Comparison of ENCODE assay signal across 17 cellular contexts in the genomic region with DNA sequence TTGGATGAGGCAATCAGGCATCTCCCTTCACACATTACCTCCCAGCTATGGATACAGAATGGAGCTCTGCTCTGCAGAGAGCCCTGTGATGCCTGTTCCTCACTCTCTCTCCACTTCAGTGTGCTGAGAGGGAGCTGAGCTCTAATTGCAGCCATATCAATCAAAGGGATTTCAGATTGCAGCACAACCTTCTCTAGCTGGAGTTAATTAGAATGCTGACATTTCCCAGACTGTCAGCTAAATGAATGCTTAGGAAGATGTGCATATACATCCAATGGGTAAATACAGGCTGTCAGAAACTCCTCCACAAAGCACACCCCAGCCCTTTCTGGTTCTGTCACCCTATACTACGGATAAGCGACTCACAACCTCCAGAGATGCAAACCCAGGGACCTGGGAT.
DNase-seq lines count a peak whose midpoint lies in the region; ATAC-seq and TF ChIP-seq lines count a peak whose summit lies in the region.
"Had no signal": no experiment of that assay in that cellular context is flagged by ENCODE, and none has a peak within 500 bp of the region (broad histone marks: within the 10 kb centered on the region; RNA-seq: fewer than 3 reads in every experiment).

No MANE protein-coding gene starts in this region.

- H4K20me1 ChIP-seq in SK-N-SH (ENCODE audit: insufficient read depth): no peaks in the 10 kb centered on the region

- H3K56ac ChIP-seq in mesendoderm (ENCODE audit: low read length): no peak overlapping the region

- no peaks in the 10 kb centered on the region for H3F3A ChIP-seq in SK-N-SH (replicated peaks; ENCODE audit: insufficient read depth)

- TF ChIP-seq EP300 in SK-N-SH (IDR thresholded peaks at IDR 0.05; ENCODE audit: borderline replicate concordance in 1 of 2, low read depth in 1 of 2, low read length in 1 of 2): peak in 1 of 2 experiments; percentile 92; a peak in 2 of 4 replicates

- no peak overlapping the region for H2AK5ac ChIP-seq in mesendoderm (ENCODE audit: low read length)

- H3K23ac ChIP-seq in mesendoderm (ENCODE audit: low read length): no peak overlapping the region

- CTCF ChIA-PET in SK-N-SH (lab: Yijun Ruan, JAX): interaction anchor here (0.8 to 1.5 kb wide), 6 partner anchors 35 to 141 kb away, joined by 3 to 6 read pairs (median 3); no protein-coding TSS in a partner anchor

- H2BK120ac ChIP-seq in mesendoderm (ENCODE audit: low read depth, low read length): no peak overlapping the region

- peak overlapping the region in 1 of 2 experiments; percentile 96; a peak in 2 of 4 replicates for H3K27ac ChIP-seq in SK-N-SH (ENCODE audit: low read depth in 2 of 2, low read length in 1 of 2)
- H3K27ac ChIP-seq in mesendoderm (ENCODE audit: low read depth, low read length): no peak overlapping the region
- H3K27ac ChIP-seq: A549, HL-60 had no signal

- TF ChIP-seq CTCF in SK-N-SH (IDR thresholded peaks at IDR 0.05): no peak

- H3K36me3 ChIP-seq in SK-N-SH (replicated peaks in 1 of 2; ENCODE audit: control insufficient read depth in 1 of 2, insufficient read depth in 2 of 2, low read length in 1 of 2): no peaks in the 10 kb centered on the region
- H3K36me3 ChIP-seq in mesendoderm (ENCODE audit: control insufficient read depth, insufficient read depth, low read length): no peaks in the 10 kb centered on the region

- no peaks in the 10 kb centered on the region for H3K9me2 ChIP-seq in SK-N-SH

- H3K4me1 ChIP-seq in SK-N-SH (ENCODE audit: control insufficient read depth in 1 of 2, insufficient read depth in 2 of 2, low read depth in 1 of 2, low read length in 1 of 2) (peaks cover 0 to 24% of the 10 kb centered on the region in 2 experiments; a peak in 2 of 4 replicates), mesendoderm (ENCODE audit: control insufficient read depth, low read depth, low read length) (no peaks in the 10 kb centered on the region)
- H3K4me1 ChIP-seq: A549 had no signal

- no peak overlapping the region for H3K18ac ChIP-seq in mesendoderm (ENCODE audit: low read length)

- H2BK15ac ChIP-seq in mesendoderm (replicated peaks; ENCODE audit: low read depth): no peak overlapping the region

- 3% methylated on average over 2 of the region's 2 CpGs for WGBS in SK-N-SH (ENCODE audit: low lambda C conversion rate)
- whole genome bisulfite sequencing in mesendoderm (ENCODE audit: extremely low coverage, insufficient coverage, low lambda C conversion rate): no CpG with 5 or more reads among the region's 2 CpGs

- H2AFZ ChIP-seq in SK-N-SH (ENCODE audit: low read depth): no peak overlapping the region
- H2AFZ ChIP-seq: GM23338 had no signal

- H3K4me2 ChIP-seq in SK-N-SH (no peak overlapping the region), mesendoderm (ENCODE audit: low read length) (no peak overlapping the region)
- H3K4me2 ChIP-seq: A549, GM23338 had no signal

- peak; percentile 44 for DNase-seq in NCI-H1436 (lab: John Stamatoyannopoulos, UW)
- peak; percentile 35 for DNase-seq in NCI-H2227 (lab: John Stamatoyannopoulos, UW; ENCODE audit: unreplicated experiment)
- DNase-seq in SK-N-SH: peak; percentile 81
- peak; percentile 26 for DNase-seq in left kidney (ENCODE audit: low read depth, low spot score)
- DNase-seq in activated T-cell treated with anti-CD3 and anti-CD28 coated beads for 4 hours: no peak
- DNase-seq in mesendoderm: no peak
- DNase-seq: CD8-positive, alpha-beta T cell; COR-L47; DMS153; DMS79 treated with DMSO at 0.1 percent for 48 hours; EL; H7 had no signal

- ATAC-seq in HG03439 (IDR thresholded peaks at IDR 0.05; ENCODE audit: unreplicated experiment) (no peak), GM19328 (IDR thresholded peaks at IDR 0.05; ENCODE audit: unreplicated experiment) (no peak)
- ATAC-seq: A549; CD8-positive, alpha-beta T cell; GM23338 had no signal

- peaks cover 6% of the 10 kb centered on the region for H3K9me3 ChIP-seq in SK-N-SH
- H3K9me3 ChIP-seq: A549 had no signal

- no peaks in the 10 kb centered on the region for H3K79me2 ChIP-seq in SK-N-SH (ENCODE audit: insufficient read depth)
- H3K79me2 ChIP-seq in mesendoderm (ENCODE audit: control insufficient read depth, insufficient read depth, low read length): no peaks in the 10 kb centered on the region

- no peak overlapping the region for H3K4ac ChIP-seq in mesendoderm (ENCODE audit: low read depth, low read length)

- H2BK5ac ChIP-seq in mesendoderm (ENCODE audit: low read length): no peak overlapping the region

- POLR2A ChIA-PET in SK-N-SH (lab: Yijun Ruan, JAX): interaction anchor here (0.8 to 1.5 kb wide), 7 partner anchors 37 to 153 kb away, joined by 3 to 11 read pairs (median 4); no protein-coding TSS in a partner anchor

- no peak overlapping the region for H3K9ac ChIP-seq in SK-N-SH
- no peak overlapping the region for H3K9ac ChIP-seq in mesendoderm (ENCODE audit: low read length)

- TF ChIP-seq RAD21 in SK-N-SH (IDR thresholded peaks at IDR 0.05; ENCODE audit: low read length): peak; percentile 49

- H3K4me3 ChIP-seq in SK-N-SH (ENCODE audit: low read depth in 2 of 2, low read length in 1 of 2) (no peak overlapping the region), mesendoderm (ENCODE audit: low read length) (no peak overlapping the region)
- H3K4me3 ChIP-seq: A549, GM23338 had no signal

- H4K5ac ChIP-seq in mesendoderm (ENCODE audit: low read length): no peak overlapping the region

- no peaks in the 10 kb centered on the region for H3K79me1 ChIP-seq in mesendoderm (ENCODE audit: low read length)

- H3K27me3 ChIP-seq in SK-N-SH (ENCODE audit: insufficient read depth) (no peaks in the 10 kb centered on the region), mesendoderm (ENCODE audit: insufficient read depth, low read length, poor library complexity) (no peaks in the 10 kb centered on the region)

- H4K8ac ChIP-seq in mesendoderm (ENCODE audit: low read depth, low read length): no peak overlapping the region

TF ChIP-seq in SK-N-SH, 30 proteins besides CTCF, POLR2A, EP300 and RAD21 (continues in another document):
- TF ChIP-seq EZH2phosphoT487 (IDR thresholded peaks at IDR 0.05; ENCODE audit: borderline replicate concordance, low read depth) (no peak), YY1 (IDR thresholded peaks at IDR 0.05; ENCODE audit: low read depth) (no peak), NFIC (IDR thresholded peaks at IDR 0.05; ENCODE audit: borderline replicate concordance) (no peak), JUND (IDR thresholded peaks at IDR 0.05) (no peak), RXRA (IDR thresholded peaks at IDR 0.05; ENCODE audit: borderline replicate concordance, low read depth) (no peak), MXI1 (IDR thresholded peaks at IDR 0.05; ENCODE audit: low read depth, low read length) (peak; percentile 76), TEAD4 (IDR thresholded peaks at IDR 0.05; ENCODE audit: borderline replicate concordance, insufficient read depth) (no peak), TAF1 (IDR thresholded peaks at IDR 0.05; ENCODE audit: borderline replicate concordance, low read depth, low read length) (no peak), TCF12 (IDR thresholded peaks at IDR 0.05) (peak; percentile 33; the same call in 1 of the 2 replicates), GABPA (IDR thresholded peaks at IDR 0.05; ENCODE audit: low read depth) (no peak), CHD2 (IDR thresholded peaks at IDR 0.05; ENCODE audit: low read length, partially characterized antibody) (peak; percentile 90), GATA2 (CRISPR knock-in tag; IDR thresholded peaks at IDR 0.05) (peak; percentile 81), FOSL2 (IDR thresholded peaks at IDR 0.05; ENCODE audit: borderline replicate concordance, low read depth) (no peak), MEF2A (IDR thresholded peaks at IDR 0.05; ENCODE audit: borderline replicate concordance, low read depth) (no peak)
- TF ChIP-seq, protein P1, sequence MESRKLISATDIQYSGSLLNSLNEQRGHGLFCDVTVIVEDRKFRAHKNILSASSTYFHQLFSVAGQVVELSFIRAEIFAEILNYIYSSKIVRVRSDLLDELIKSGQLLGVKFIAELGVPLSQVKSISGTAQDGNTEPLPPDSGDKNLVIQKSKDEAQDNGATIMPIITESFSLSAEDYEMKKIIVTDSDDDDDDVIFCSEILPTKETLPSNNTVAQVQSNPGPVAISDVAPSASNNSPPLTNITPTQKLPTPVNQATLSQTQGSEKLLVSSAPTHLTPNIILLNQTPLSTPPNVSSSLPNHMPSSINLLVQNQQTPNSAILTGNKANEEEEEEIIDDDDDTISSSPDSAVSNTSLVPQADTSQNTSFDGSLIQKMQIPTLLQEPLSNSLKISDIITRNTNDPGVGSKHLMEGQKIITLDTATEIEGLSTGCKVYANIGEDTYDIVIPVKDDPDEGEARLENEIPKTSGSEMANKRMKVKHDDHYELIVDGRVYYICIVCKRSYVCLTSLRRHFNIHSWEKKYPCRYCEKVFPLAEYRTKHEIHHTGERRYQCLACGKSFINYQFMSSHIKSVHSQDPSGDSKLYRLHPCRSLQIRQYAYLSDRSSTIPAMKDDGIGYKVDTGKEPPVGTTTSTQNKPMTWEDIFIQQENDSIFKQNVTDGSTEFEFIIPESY (IDR thresholded peaks at IDR 0.05; ENCODE audit: borderline replicate concordance, low read depth): no peak
- TF ChIP-seq, protein P2, sequence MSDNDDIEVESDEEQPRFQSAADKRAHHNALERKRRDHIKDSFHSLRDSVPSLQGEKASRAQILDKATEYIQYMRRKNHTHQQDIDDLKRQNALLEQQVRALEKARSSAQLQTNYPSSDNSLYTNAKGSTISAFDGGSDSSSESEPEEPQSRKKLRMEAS (IDR thresholded peaks at IDR 0.05; ENCODE audit: low read depth): no peak
- TF ChIP-seq, protein P3, sequence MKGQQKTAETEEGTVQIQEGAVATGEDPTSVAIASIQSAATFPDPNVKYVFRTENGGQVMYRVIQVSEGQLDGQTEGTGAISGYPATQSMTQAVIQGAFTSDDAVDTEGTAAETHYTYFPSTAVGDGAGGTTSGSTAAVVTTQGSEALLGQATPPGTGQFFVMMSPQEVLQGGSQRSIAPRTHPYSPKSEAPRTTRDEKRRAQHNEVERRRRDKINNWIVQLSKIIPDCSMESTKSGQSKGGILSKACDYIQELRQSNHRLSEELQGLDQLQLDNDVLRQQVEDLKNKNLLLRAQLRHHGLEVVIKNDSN (IDR thresholded peaks at IDR 0.05; ENCODE audit: borderline replicate concordance, low read depth): no peak
- TF ChIP-seq, protein P4, sequence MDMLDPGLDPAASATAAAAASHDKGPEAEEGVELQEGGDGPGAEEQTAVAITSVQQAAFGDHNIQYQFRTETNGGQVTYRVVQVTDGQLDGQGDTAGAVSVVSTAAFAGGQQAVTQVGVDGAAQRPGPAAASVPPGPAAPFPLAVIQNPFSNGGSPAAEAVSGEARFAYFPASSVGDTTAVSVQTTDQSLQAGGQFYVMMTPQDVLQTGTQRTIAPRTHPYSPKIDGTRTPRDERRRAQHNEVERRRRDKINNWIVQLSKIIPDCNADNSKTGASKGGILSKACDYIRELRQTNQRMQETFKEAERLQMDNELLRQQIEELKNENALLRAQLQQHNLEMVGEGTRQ (IDR thresholded peaks at IDR 0.05; ENCODE audit: borderline replicate concordance, low read depth, low read length): no peak

Comparison
In these comparisons a context has a peak if more than half of its experiments do, and no peak if none do; other contexts are left out.
1. DNase-seq: peak in NCI-H1436 (single experiment), NCI-H2227 (single experiment), SK-N-SH (single experiment) and left kidney (single experiment); none in activated T-cell treated with anti-CD3 and anti-CD28 coated beads for 4 hours (single experiment) and mesendoderm (single experiment).